Comparison of ENCODE assay signal across 1 cellular context in the genomic region with DNA sequence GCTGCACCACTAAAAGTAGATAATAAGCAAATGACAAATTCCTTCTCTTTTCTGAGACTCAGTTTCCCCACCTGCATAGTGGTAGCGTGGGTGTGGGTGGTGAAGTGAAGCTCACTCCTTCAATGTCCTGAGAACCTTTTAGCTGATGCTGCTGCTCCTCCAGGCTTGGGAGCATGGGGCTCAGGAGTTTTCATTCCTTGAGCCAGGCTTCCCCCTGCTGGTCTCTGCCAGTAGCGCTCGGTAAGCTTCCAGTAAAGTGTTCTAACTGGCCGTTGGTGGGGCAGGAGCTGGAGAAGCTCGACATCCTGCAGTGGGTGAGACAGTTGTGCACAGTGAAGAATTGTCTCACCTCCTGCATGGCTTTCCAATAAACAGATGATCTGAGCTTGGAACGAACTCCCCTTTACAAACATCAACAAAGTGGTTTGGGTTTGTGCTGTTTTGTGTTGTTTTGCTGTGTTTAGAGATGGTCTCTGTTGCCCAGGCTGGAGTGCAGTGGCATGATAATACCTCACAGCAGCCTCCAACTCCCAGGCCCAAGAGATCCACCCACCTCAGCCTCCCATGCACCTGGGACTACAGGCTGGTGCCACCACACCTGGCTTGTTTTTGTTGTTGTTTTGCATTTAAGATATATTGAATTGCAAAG.
TF ChIP-seq lines count a peak whose summit lies in the region.

No MANE protein-coding gene starts in this region.

TF ChIP-seq in H1, 55 proteins besides CTCF, POLR2A, EP300 and RAD21:
- TF ChIP-seq POU5F1 (IDR thresholded peaks at IDR 0.05; ENCODE audit: low read depth, low read length) (no peak), HDAC6 (IDR thresholded peaks at IDR 0.05; ENCODE audit: low read depth, low read length) (no peak), MAFK (IDR thresholded peaks at IDR 0.05; ENCODE audit: low read depth, low read length) (no peak), SIN3A (conservative IDR thresholded peaks at IDR 0.05 in 1 of 2, IDR thresholded peaks at IDR 0.05 in 1 of 2; ENCODE audit: low read depth in 1 of 2, low read length in 2 of 2) (no peak), SP2 (IDR thresholded peaks at IDR 0.05; ENCODE audit: low read length) (no peak), RXRA (IDR thresholded peaks at IDR 0.05; ENCODE audit: insufficient read depth, low read depth, low read length) (no peak), KDM1A (IDR thresholded peaks at IDR 0.05; ENCODE audit: borderline replicate concordance, low read length) (no peak), BACH1 (IDR thresholded peaks at IDR 0.05; ENCODE audit: low read length) (no peak), RBBP5 (IDR thresholded peaks at IDR 0.05; ENCODE audit: borderline replicate concordance, low read depth, low read length) (no peak), CTBP2 (IDR thresholded peaks at IDR 0.05; ENCODE audit: borderline replicate concordance, insufficient read depth, insufficient read length, low read length) (no peak)
